ENCODE assay signal across 9 cellular contexts in genomic region chr1:86499987-86500593, GRCh38. TPM values are rescaled to one million over a fixed set of nuclear protein-coding genes. Genes with fewer than 3 reads are reported as not detected.
DNase-seq lines count a peak whose midpoint lies in the region; ATAC-seq and TF ChIP-seq lines count a peak whose summit lies in the region.
"Had no signal": no experiment of that assay in that cellular context is flagged by ENCODE, and none has a peak within 500 bp of the region (broad histone marks: within the 10 kb centered on the region; RNA-seq: fewer than 3 reads in every experiment).

No MANE protein-coding gene starts in this region.

- peaks cover 18% of the 10 kb centered on the region for H3K27me3 Mint-ChIP-seq in activated T-cell treated with anti-CD3 and anti-CD28 coated beads, Interleukin-2, amount 50 U/mL, for 72 hours (ENCODE audit: low read depth)
- peaks cover 20% of the 10 kb centered on the region for H3K27me3 Mint-ChIP-seq in activated T-cell treated with anti-CD3 and anti-CD28 coated beads, Interleukin-2, amount 50 U/mL, for 24 hours

- no peaks in the 10 kb centered on the region for H3K9me2 ChIP-seq in Karpas-422 (replicated peaks; ENCODE audit: insufficient read depth, low read length)

- H3K4me1 ChIP-seq in Karpas-422 (ENCODE audit: low read length) (peaks cover 9% of the 10 kb centered on the region), stomach (peaks cover 6 to 40% (median 14%) of the 10 kb centered on the region in 4 donors)

- TF ChIP-seq CTCF in RWPE1 (conservative IDR thresholded peaks at IDR 0.05; ENCODE audit: low read depth) (peak; percentile 69), fibroblast of mammary gland (conservative IDR thresholded peaks at IDR 0.05; ENCODE audit: control insufficient read depth, insufficient read depth, low read depth, low read length) (peak; percentile 92), stomach (IDR thresholded peaks at IDR 0.05) (peak in 5 of 7 experiments; percentile 34 to 96 (median 63))

- H3K79me2 ChIP-seq in Karpas-422 (ENCODE audit: low read length) = no peaks in the 10 kb centered on the region

- WGBS in stomach, 5 donors = 13 to 20% (median 14%) methylated on average over 3 of the region's 3 CpGs

- TF ChIP-seq EP300 in stomach (IDR thresholded peaks at IDR 0.05) = no peak

- H3K4me3 ChIP-seq in Karpas-422 (ENCODE audit: low read length) (no peak overlapping the region), fibroblast of mammary gland (ENCODE audit: control insufficient read depth, low read depth, low read length) (no peak overlapping the region), stomach (no peak overlapping the region)

- H3K9me3 Mint-ChIP-seq in activated T-cell treated with anti-CD3 and anti-CD28 coated beads, Interleukin-2, amount 50 U/mL, for 72 hours = no peaks in the 10 kb centered on the region
- H3K9me3 Mint-ChIP-seq in activated T-cell treated with anti-CD3 and anti-CD28 coated beads, Interleukin-2, amount 50 U/mL, for 24 hours = no peaks in the 10 kb centered on the region
- H3K9me3 Mint-ChIP-seq: activated naive CD4-positive, alpha-beta T cell treated with anti-CD3 and anti-CD28 coated beads, Interleukin-2, amount 50 U/mL, for 24 hours had no signal

- H3K27ac Mint-ChIP-seq in activated T-cell treated with anti-CD3 and anti-CD28 coated beads, Interleukin-2, amount 50 U/mL, for 72 hours = no peak overlapping the region
- no peak overlapping the region for H3K27ac Mint-ChIP-seq in activated T-cell treated with anti-CD3 and anti-CD28 coated beads, Interleukin-2, amount 50 U/mL, for 24 hours
- H3K27ac Mint-ChIP-seq: activated naive CD4-positive, alpha-beta T cell treated with anti-CD3 and anti-CD28 coated beads, Interleukin-2, amount 50 U/mL, for 24 hours had no signal

- no peak overlapping the region for H2AFZ ChIP-seq in Karpas-422 (ENCODE audit: low read length)

- ATAC-seq in activated T-cell treated with anti-CD3 and anti-CD28 coated beads, Interleukin-2, amount 50 U/mL, for 72 hours (replicated peaks in 1 of 2) = peak; percentile 33 to 43

- TF ChIP-seq POLR2A in stomach (IDR thresholded peaks at IDR 0.05) = no peak

- no peaks in the 10 kb centered on the region for H3K36me3 Mint-ChIP-seq in activated T-cell treated with anti-CD3 and anti-CD28 coated beads, Interleukin-2, amount 50 U/mL, for 72 hours (ENCODE audit: insufficient read depth in 2 of 2)
- H3K36me3 Mint-ChIP-seq in activated T-cell treated with anti-CD3 and anti-CD28 coated beads, Interleukin-2, amount 50 U/mL, for 24 hours (ENCODE audit: low read depth) = no peaks in the 10 kb centered on the region
- H3K36me3 Mint-ChIP-seq: activated naive CD4-positive, alpha-beta T cell treated with anti-CD3 and anti-CD28 coated beads, Interleukin-2, amount 50 U/mL, for 24 hours had no signal

- intact Hi-C loops in stomach (cut with DNase I; ENCODE audit: low total_unique reads) = loop anchor here (10.0 kb wide), 1 partner anchor 125 kb away; no protein-coding TSS in a partner anchor
- intact Hi-C loops in posterior vena cava (cut with DNase I) = no loop called here

- no peak overlapping the region for H3K4me3 Mint-ChIP-seq in activated T-cell treated with anti-CD3 and anti-CD28 coated beads, Interleukin-2, amount 50 U/mL, for 72 hours
- no peak overlapping the region for H3K4me3 Mint-ChIP-seq in activated T-cell treated with anti-CD3 and anti-CD28 coated beads, Interleukin-2, amount 50 U/mL, for 24 hours
- H3K4me3 Mint-ChIP-seq: activated naive CD4-positive, alpha-beta T cell treated with anti-CD3 and anti-CD28 coated beads, Interleukin-2, amount 50 U/mL, for 24 hours had no signal

- CTCF ChIA-PET in RWPE1 (lab: Yijun Ruan, JAX) = interaction anchor here (0.6 to 1.4 kb wide), 3 partner anchors 10 to 104 kb away, joined by 3 read pairs; partner anchors contain the start of gene ODF2L

- no peaks in the 10 kb centered on the region for H3K9me3 ChIP-seq in Karpas-422 (ENCODE audit: low read length)
- H3K9me3 ChIP-seq in stomach = no peaks in the 10 kb centered on the region

- H3K27ac ChIP-seq in Karpas-422 (ENCODE audit: low read length) = no peak overlapping the region
- H3K27ac ChIP-seq in RWPE1 = no peak overlapping the region
- no peak overlapping the region for H3K27ac ChIP-seq in stomach
- no peak overlapping the region for H3K27ac ChIP-seq in caudate nucleus (ENCODE audit: low read depth, low read length)

- no peak for DNase-seq in activated T-cell treated with anti-CD3 and anti-CD28 coated beads, Interleukin-2, amount 50 U/mL, for 72 hours
- no peak for DNase-seq in activated T-cell treated with anti-CD3 and anti-CD28 coated beads, Interleukin-2, amount 50 U/mL, for 24 hours
- peak; percentile 90 for DNase-seq in Karpas-422
- peak; percentile 8 for DNase-seq in RWPE1 (ENCODE audit: low spot score)
- peak; percentile 51 for DNase-seq in fibroblast of mammary gland (ENCODE audit: low read depth)
- no peak for DNase-seq in stomach
- DNase-seq in caudate nucleus (lab: John Stamatoyannopoulos, UW) = no peak
- DNase-seq in posterior vena cava (ENCODE audit: low spot score) = no peak

- no peaks in the 10 kb centered on the region for H3K36me3 ChIP-seq in Karpas-422 (ENCODE audit: insufficient read depth, low read length)
- H3K36me3 ChIP-seq in stomach = no peaks in the 10 kb centered on the region

- no peaks in the 10 kb centered on the region for H4K20me1 ChIP-seq in Karpas-422 (ENCODE audit: insufficient read depth, low read depth, low read length)

- H3K27me3 ChIP-seq in Karpas-422 (ENCODE audit: low read length) (no peaks in the 10 kb centered on the region), stomach (peaks cover 0 to 8% (median 0%) of the 10 kb centered on the region in 3 donors)

- peaks cover 14% of the 10 kb centered on the region for H3K4me1 Mint-ChIP-seq in activated T-cell treated with anti-CD3 and anti-CD28 coated beads, Interleukin-2, amount 50 U/mL, for 72 hours (ENCODE audit: low read depth)
- H3K4me1 Mint-ChIP-seq in activated T-cell treated with anti-CD3 and anti-CD28 coated beads, Interleukin-2, amount 50 U/mL, for 24 hours (ENCODE audit: low read depth) = peaks cover 8% of the 10 kb centered on the region

- POLR2A ChIA-PET in RWPE1 (lab: Yijun Ruan, JAX; ENCODE audit: low non-redundant PET) = no interaction called here

- no peak overlapping the region for H3K9ac ChIP-seq in Karpas-422 (ENCODE audit: low read length)

- no peak overlapping the region for H3K4me2 ChIP-seq in Karpas-422 (ENCODE audit: low read depth, low read length, poor library complexity, severe bottlenecking)

RNA-seq across cellular contexts. Expression of gene CLCA1, which starts 31.4 kb away (rescaled TPM):
- total RNA-seq in activated T-cell treated with anti-CD3 and anti-CD28 coated beads, Interleukin-2, amount 50 U/mL, for 72 hours = not detected
- not detected in 2 replicates for total RNA-seq in Karpas-422 (2014; rRNA removed; shearing (Covaris generic); ENCODE audit: low replicate concordance)
- total RNA-seq in stomach (10 to 100 TPM in 2 of 5 donors, not detected in 3; 25.9 to 89.8 TPM), posterior vena cava (not detected)
- under 1 TPM in 2 of 3 donors, not detected in 1; 0.12 to 0.15 TPM for polyA plus RNA-seq in stomach

RNA-seq across cellular contexts. Expression of gene CLCA4, which starts 46.8 kb away (rescaled TPM):
- total RNA-seq in activated T-cell treated with anti-CD3 and anti-CD28 coated beads, Interleukin-2, amount 50 U/mL, for 72 hours = not detected
- not detected in 2 replicates for total RNA-seq in Karpas-422 (2014; rRNA removed; shearing (Covaris generic); ENCODE audit: low replicate concordance)
- total RNA-seq in stomach = 1 to 10 TPM in 1 of 5 donors, not detected in 4; 1.1 TPM
- 100 to 1,000 TPM in 1 of 3 donors, under 1 TPM in 1, not detected in 1; 0.46 to 142 TPM for polyA plus RNA-seq in stomach
- not detected for total RNA-seq in posterior vena cava

Comparison
In these comparisons a context has a peak if more than half of its experiments do, and no peak if none do; other contexts are left out.
1. DNase-seq: peak in Karpas-422 (single experiment), RWPE1 (single experiment) and fibroblast of mammary gland (single experiment); none in activated T-cell treated with anti-CD3 and anti-CD28 coated beads, Interleukin-2, amount 50 U/mL, for 72 hours (0 of 2), activated T-cell treated with anti-CD3 and anti-CD28 coated beads, Interleukin-2, amount 50 U/mL, for 24 hours (single experiment), stomach (single experiment), caudate nucleus (0 of 61) and posterior vena cava (single experiment).
2. Peak in every context shown above with its lines, with median percentiles within 50 percentile points of each other: CTCF ChIP-seq.